8 cellular contexts compared by ENCODE assay signal in genomic region chr17:81238490-81238814, GRCh38. TPM values are rescaled to one million over a fixed set of nuclear protein-coding genes. Genes with fewer than 3 reads are reported as not detected.
DNase-seq lines count a peak whose midpoint lies in the region; ATAC-seq lines count a peak whose summit lies in the region.

No MANE protein-coding gene starts in this region.

- H3K4me1 ChIP-seq in iPS-15b (ENCODE audit: control insufficient read depth, insufficient read depth, low read length): peaks cover 5% of the 10 kb centered on the region

- POLR2A ChIA-PET in activated CD4-positive, alpha-beta T cell treated with anti-CD3 and anti-CD28 coated beads for 36 hours (lab: Charles Lee): interaction anchor here (0.6 to 1.6 kb wide), 6 partner anchors 14 to 314 kb away, joined by 3 to 8 read pairs (median 4); partner anchors contain the start of genes ACTG1, CEP131 and FAAP100

- no peaks in the 10 kb centered on the region for H3K27me3 ChIP-seq in iPS-15b (ENCODE audit: control insufficient read depth, insufficient read depth, low read length)

- no peak for DNase-seq in activated CD4-positive, alpha-beta T cell treated with anti-CD3 and anti-CD28 coated beads for 36 hours
- DNase-seq in activated CD4-positive, alpha-beta T cell treated with anti-CD3 and anti-CD28 coated beads for 48 hours: no peak
- DNase-seq in T-helper 17 cell: no peak
- peak in 2 of 49 donors; percentile 34 to 37 for DNase-seq in substantia nigra (lab: John Stamatoyannopoulos, UW)
- DNase-seq in SKM-1 treated with dmso at 0.1 percent for 144 hours (lab: John Stamatoyannopoulos, UW; ENCODE audit: unreplicated experiment): no peak
- DNase-seq in NCI-H146 (lab: John Stamatoyannopoulos, UW): no peak
- DNase-seq in NCI-H524 (lab: John Stamatoyannopoulos, UW): no peak

- peaks cover 21% of the 10 kb centered on the region for H3K36me3 Mint-ChIP-seq in activated CD4-positive, alpha-beta T cell treated with anti-CD3 and anti-CD28 coated beads for 36 hours (ENCODE audit: low read depth)
- H3K36me3 Mint-ChIP-seq in T-helper 17 cell (ENCODE audit: low read depth): peaks cover 2% of the 10 kb centered on the region

- no peaks in the 10 kb centered on the region for H3K27me3 Mint-ChIP-seq in activated CD4-positive, alpha-beta T cell treated with anti-CD3 and anti-CD28 coated beads for 36 hours
- H3K27me3 Mint-ChIP-seq in T-helper 17 cell: no peaks in the 10 kb centered on the region

- peak overlapping the region; percentile 72 for H3K4me3 ChIP-seq in iPS-15b (ENCODE audit: low read depth, low read length)

- CTCF ChIA-PET in activated CD4-positive, alpha-beta T cell treated with anti-CD3 and anti-CD28 coated beads for 36 hours (lab: Charles Lee): interaction anchor here (0.6 to 1.7 kb wide), 6 partner anchors 8 to 234 kb away, joined by 3 to 7 read pairs (median 3); partner anchors contain the start of gene CEP131

- H3K36me3 ChIP-seq in iPS-15b (ENCODE audit: control insufficient read depth, insufficient read depth, low read length): peaks cover 7% of the 10 kb centered on the region

- no peak overlapping the region for H3K27ac Mint-ChIP-seq in activated CD4-positive, alpha-beta T cell treated with anti-CD3 and anti-CD28 coated beads for 36 hours
- no peak overlapping the region for H3K27ac Mint-ChIP-seq in T-helper 17 cell

- H3K4me3 Mint-ChIP-seq in activated CD4-positive, alpha-beta T cell treated with anti-CD3 and anti-CD28 coated beads for 36 hours: peak overlapping the region; percentile 93
- peak overlapping the region; percentile 92 for H3K4me3 Mint-ChIP-seq in T-helper 17 cell

- no peak for ATAC-seq in activated CD4-positive, alpha-beta T cell treated with anti-CD3 and anti-CD28 coated beads for 36 hours
- no peak for ATAC-seq in T-helper 17 cell

- H3K9me3 ChIP-seq in T-helper 17 cell (ENCODE audit: control insufficient read depth, low read length, poor library complexity, severe bottlenecking) (no peaks in the 10 kb centered on the region), iPS-15b (ENCODE audit: control insufficient read depth, insufficient read depth, low read length) (no peaks in the 10 kb centered on the region)

- intact Hi-C loops in activated CD4-positive, alpha-beta T cell treated with anti-CD3 and anti-CD28 coated beads for 36 hours (cut with DNase I, micrococcal nuclease): loop anchor here in 1 of 2 experiments (2.0 kb wide), 2 partner anchors 144 to 622 kb away; partner anchors contain the start of gene P4HB

- no peaks in the 10 kb centered on the region for H3K9me3 Mint-ChIP-seq in activated CD4-positive, alpha-beta T cell treated with anti-CD3 and anti-CD28 coated beads for 36 hours (ENCODE audit: low read depth)

- peak overlapping the region; percentile 60 for H3K9ac ChIP-seq in iPS-15b (ENCODE audit: low read depth, low read length)

- H3K27ac ChIP-seq in substantia nigra (ENCODE audit: low read depth, low read length, poor library complexity, severe bottlenecking): peak overlapping the region; percentile 60

- peaks cover 25% of the 10 kb centered on the region for H3K4me1 Mint-ChIP-seq in activated CD4-positive, alpha-beta T cell treated with anti-CD3 and anti-CD28 coated beads for 36 hours
- peaks cover 28% of the 10 kb centered on the region for H3K4me1 Mint-ChIP-seq in T-helper 17 cell

RNA-seq across cellular contexts. Expression of gene TEPSIN, which starts 0.4 kb away (rescaled TPM):
- 10 to 100 TPM; 17.8 to 20.3 TPM for total RNA-seq in activated CD4-positive, alpha-beta T cell treated with anti-CD3 and anti-CD28 coated beads for 36 hours
- 10 to 100 TPM; 84.1 to 90.9 TPM for total RNA-seq in T-helper 17 cell

RNA-seq across cellular contexts. Expression of gene NDUFAF8, which starts 0.7 kb away (rescaled TPM):
- total RNA-seq in activated CD4-positive, alpha-beta T cell treated with anti-CD3 and anti-CD28 coated beads for 36 hours: 10 to 100 TPM; 31.0 to 57.9 TPM
- 10 to 100 TPM; 30.6 to 37.0 TPM for total RNA-seq in T-helper 17 cell

RNA-seq across cellular contexts. Expression of gene CEP131, which starts 15.7 kb away (rescaled TPM):
- total RNA-seq in activated CD4-positive, alpha-beta T cell treated with anti-CD3 and anti-CD28 coated beads for 36 hours: 1 to 10 TPM; 7.6 to 9.5 TPM
- total RNA-seq in T-helper 17 cell: 10 to 100 TPM in 1 of 2 donors, 1 to 10 TPM in 1; 8.2 to 10.5 TPM

RNA-seq across cellular contexts. Expression of gene SLC38A10, which starts 56.7 kb away (rescaled TPM):
- total RNA-seq in activated CD4-positive, alpha-beta T cell treated with anti-CD3 and anti-CD28 coated beads for 36 hours: 10 to 100 TPM; 47.6 to 52.9 TPM
- 10 to 100 TPM; 59.4 to 98.4 TPM for total RNA-seq in T-helper 17 cell
